In the genomic region with DNA sequence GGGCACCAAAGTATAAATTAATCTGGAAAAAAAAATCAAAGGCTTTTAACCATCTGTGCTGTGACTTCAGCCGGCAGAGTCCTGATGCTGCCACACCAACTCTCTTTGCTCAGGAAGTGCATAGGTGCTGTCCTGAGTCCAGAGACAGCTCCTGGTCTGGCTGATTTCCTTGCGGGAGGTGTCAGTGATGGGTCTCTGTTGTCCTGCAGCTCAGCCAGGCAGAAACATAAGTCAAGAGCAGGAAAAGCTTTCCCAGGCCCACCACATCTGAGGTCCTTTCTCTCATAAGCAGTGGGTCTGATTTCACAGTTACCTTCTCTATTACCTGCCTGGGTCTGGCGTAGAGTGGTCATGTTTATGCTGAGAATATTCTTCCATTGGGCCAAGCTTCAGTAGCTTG, we compare ENCODE assay signal across 15 cellular contexts. TPM values are rescaled to one million over a fixed set of nuclear protein-coding genes. Genes with fewer than 3 reads are reported as not detected.
DNase-seq lines count a peak whose midpoint lies in the region; ATAC-seq and TF ChIP-seq lines count a peak whose summit lies in the region.
"Had no signal": no experiment of that assay in that cellular context is flagged by ENCODE, and none has a peak within 500 bp of the region (broad histone marks: within the 10 kb centered on the region; RNA-seq: fewer than 3 reads in every experiment).

No MANE protein-coding gene starts in this region.

- intact Hi-C loops in PC-3 (cut with micrococcal nuclease) = loop anchor here (5.0 kb wide), 2 partner anchors 143 to 303 kb away; no protein-coding TSS in a partner anchor
- intact Hi-C loops in CD8-positive, alpha-beta T cell (cut with DNase I, micrococcal nuclease) = no loop called here

- CTCF ChIA-PET in SK-N-SH (lab: Yijun Ruan, JAX) = no interaction called here
- CTCF ChIA-PET in PC-3 (lab: Charles Lee) = no interaction called here
- CTCF ChIA-PET in CD8-positive, alpha-beta T cell (lab: Charles Lee) = interaction anchor here (1.0 to 1.5 kb wide), 2 partner anchors 16 to 18 kb away, joined by 3 to 4 read pairs; no protein-coding TSS in a partner anchor

- BruUV-seq in PC-3 (replicated peaks; lab: Mats Ljungman, UMichigan) = no TSS peak

- no peaks in the 10 kb centered on the region for H3K9me3 Mint-ChIP-seq in nephron progenitor cell
- H3K9me3 Mint-ChIP-seq in stimulated activated memory B cell treated with anti-CD40 and anti-IgM and Interleukin-4, amounts not matched to agents 10 μg/mL and 1 μg/mL and 100 μg/mL, for 72 hours = no peaks in the 10 kb centered on the region
- H3K9me3 Mint-ChIP-seq in CD8-positive, alpha-beta T cell = no peaks in the 10 kb centered on the region
- H3K9me3 Mint-ChIP-seq: CD4-positive, alpha-beta T cell; HFFc6 had no signal

- H3K4me2 ChIP-seq in SK-N-SH (no peak overlapping the region), PC-3 (ENCODE audit: low read length) (no peak overlapping the region)
- H3K4me2 ChIP-seq: BLaER1 treated with 17β-estradiol and CSF1 and Interleukin-3, amounts not matched to agents 10 nM and 100 nM had no signal

- peaks cover 8% of the 10 kb centered on the region for H3K27me3 Mint-ChIP-seq in nephron progenitor cell (ENCODE audit: low read depth, poor library complexity)
- no peaks in the 10 kb centered on the region for H3K27me3 Mint-ChIP-seq in stimulated activated memory B cell treated with anti-CD40 and anti-IgM and Interleukin-4, amounts not matched to agents 10 μg/mL and 1 μg/mL and 100 μg/mL, for 72 hours
- H3K27me3 Mint-ChIP-seq in CD8-positive, alpha-beta T cell (ENCODE audit: low read depth) = no peaks in the 10 kb centered on the region
- H3K27me3 Mint-ChIP-seq: CD4-positive, alpha-beta T cell had no signal

- H3K4me1 Mint-ChIP-seq in nephron progenitor cell = peaks cover 15% of the 10 kb centered on the region
- peaks cover 7% of the 10 kb centered on the region for H3K4me1 Mint-ChIP-seq in stimulated activated memory B cell treated with anti-CD40 and anti-IgM and Interleukin-4, amounts not matched to agents 10 μg/mL and 1 μg/mL and 100 μg/mL, for 72 hours
- no peaks in the 10 kb centered on the region for H3K4me1 Mint-ChIP-seq in CD8-positive, alpha-beta T cell (ENCODE audit: low read depth)

- WGBS in SK-N-SH (ENCODE audit: low lambda C conversion rate) = 69% methylated on average over 2 of the region's 3 CpGs

- H3K4me1 ChIP-seq in SK-N-SH (ENCODE audit: control insufficient read depth in 1 of 2, insufficient read depth in 2 of 2, low read depth in 1 of 2, low read length in 1 of 2) (peaks cover 0 to 15% of the 10 kb centered on the region in 2 experiments; a peak in 2 of 4 replicates), PC-3 (ENCODE audit: insufficient read depth, low read length) (peaks cover 29% of the 10 kb centered on the region)
- H3K4me1 ChIP-seq in CD8-positive, alpha-beta T cell (ENCODE audit: insufficient read depth, low read length) = no peaks in the 10 kb centered on the region

- no peak for DNase-seq in SK-N-SH
- DNase-seq in PC-3 = no peak
- DNase-seq in nephron progenitor cell = no peak
- no peak for DNase-seq in CD8-positive, alpha-beta T cell
- DNase-seq in anterior cingulate cortex (lab: John Stamatoyannopoulos, UW) = no peak
- DNase-seq: ACHN; CD4-positive, alpha-beta T cell; GF-D8; HFFc6 had no signal

- TF ChIP-seq CTCF in SK-N-SH (IDR thresholded peaks at IDR 0.05) (no peak), PC-3 (conservative IDR thresholded peaks at IDR 0.05; ENCODE audit: low read depth, low read length) (no peak), nephron progenitor cell (IDR thresholded peaks at IDR 0.05) (no peak)
- no peak for TF ChIP-seq CTCF in CD8-positive, alpha-beta T cell (IDR thresholded peaks at IDR 0.05)

- H3K27ac Mint-ChIP-seq in nephron progenitor cell = peak overlapping the region; percentile 82
- H3K27ac Mint-ChIP-seq in stimulated activated memory B cell treated with anti-CD40 and anti-IgM and Interleukin-4, amounts not matched to agents 10 μg/mL and 1 μg/mL and 100 μg/mL, for 72 hours = peak overlapping the region; percentile 20
- H3K27ac Mint-ChIP-seq in CD8-positive, alpha-beta T cell = no peak overlapping the region
- H3K27ac Mint-ChIP-seq: CD4-positive, alpha-beta T cell had no signal

- ATAC-seq in SK-N-SH treated with all-trans-retinoic acid at 6 μM for 48 hours (no peak), PC-3 (no peak), GM21717 (IDR thresholded peaks at IDR 0.05; ENCODE audit: unreplicated experiment) (no peak)
- ATAC-seq in stimulated activated memory B cell treated with anti-CD40 and anti-IgM and Interleukin-4, amounts not matched to agents 10 μg/mL and 1 μg/mL and 100 μg/mL, for 72 hours = no peak
- ATAC-seq in CD8-positive, alpha-beta T cell = no peak
- ATAC-seq: HepG2 had no signal

- H3K9ac ChIP-seq in SK-N-SH (no peak overlapping the region), PC-3 (ENCODE audit: low read length) (no peak overlapping the region)
- H3K9ac ChIP-seq: BLaER1 treated with 17β-estradiol and CSF1 and Interleukin-3, amounts not matched to agents 10 nM and 100 nM had no signal

- no peaks in the 10 kb centered on the region for H4K20me1 ChIP-seq in SK-N-SH (ENCODE audit: insufficient read depth)
- no peaks in the 10 kb centered on the region for H4K20me1 ChIP-seq in PC-3 (ENCODE audit: low read length)
- H4K20me1 ChIP-seq: BLaER1 treated with 17β-estradiol and CSF1 and Interleukin-3, amounts not matched to agents 10 nM and 100 nM had no signal

- POLR2A ChIA-PET in SK-N-SH (lab: Yijun Ruan, JAX) = no interaction called here
- POLR2A ChIA-PET in PC-3 (lab: Charles Lee; ENCODE audit: unreplicated experiment) = no interaction called here
- POLR2A ChIA-PET in CD8-positive, alpha-beta T cell (lab: Charles Lee) = no interaction called here

- no peaks in the 10 kb centered on the region for H3K79me2 ChIP-seq in SK-N-SH (ENCODE audit: insufficient read depth)
- no peaks in the 10 kb centered on the region for H3K79me2 ChIP-seq in PC-3 (ENCODE audit: low read length)

- TF ChIP-seq EP300 in SK-N-SH (IDR thresholded peaks at IDR 0.05; ENCODE audit: borderline replicate concordance in 1 of 2, low read depth in 1 of 2, low read length in 1 of 2) = no peak

- H3K4me3 Mint-ChIP-seq in nephron progenitor cell = no peak overlapping the region
- H3K4me3 Mint-ChIP-seq in stimulated activated memory B cell treated with anti-CD40 and anti-IgM and Interleukin-4, amounts not matched to agents 10 μg/mL and 1 μg/mL and 100 μg/mL, for 72 hours = no peak overlapping the region
- H3K4me3 Mint-ChIP-seq in CD8-positive, alpha-beta T cell = no peak overlapping the region
- H3K4me3 Mint-ChIP-seq: CD4-positive, alpha-beta T cell had no signal

- no peaks in the 10 kb centered on the region for H3K9me2 ChIP-seq in SK-N-SH
- H3K9me2 ChIP-seq in PC-3 (replicated peaks; ENCODE audit: low read length) = no peaks in the 10 kb centered on the region

- H3K27ac ChIP-seq in SK-N-SH (ENCODE audit: low read depth in 2 of 2, low read length in 1 of 2) (no peak overlapping the region), PC-3 (ENCODE audit: low read length) (peak overlapping the region; percentile 36; the same call in 1 of the 2 replicates)
- no peak overlapping the region for H3K27ac ChIP-seq in CD8-positive, alpha-beta T cell (ENCODE audit: low read depth, low read length)
- H3K27ac ChIP-seq: BLaER1 treated with 17β-estradiol and CSF1 and Interleukin-3, amounts not matched to agents 10 nM and 100 nM had no signal

- H3F3A ChIP-seq in SK-N-SH (replicated peaks; ENCODE audit: insufficient read depth) (peaks cover 15% of the 10 kb centered on the region), PC-3 (ENCODE audit: low read length, unreplicated experiment) (no peaks in the 10 kb centered on the region)

- TF ChIP-seq RAD21 in SK-N-SH (IDR thresholded peaks at IDR 0.05; ENCODE audit: low read length) = no peak

- H3K36me3 Mint-ChIP-seq in nephron progenitor cell (ENCODE audit: low read depth) = no peaks in the 10 kb centered on the region
- no peaks in the 10 kb centered on the region for H3K36me3 Mint-ChIP-seq in stimulated activated memory B cell treated with anti-CD40 and anti-IgM and Interleukin-4, amounts not matched to agents 10 μg/mL and 1 μg/mL and 100 μg/mL, for 72 hours
- no peaks in the 10 kb centered on the region for H3K36me3 Mint-ChIP-seq in CD8-positive, alpha-beta T cell

- H3K9me3 ChIP-seq in SK-N-SH (no peaks in the 10 kb centered on the region), PC-3 (ENCODE audit: low read length) (no peaks in the 10 kb centered on the region)
- H3K9me3 ChIP-seq in CD8-positive, alpha-beta T cell (ENCODE audit: low read length) = no peaks in the 10 kb centered on the region
- H3K9me3 ChIP-seq: BLaER1 treated with 17β-estradiol and CSF1 and Interleukin-3, amounts not matched to agents 10 nM and 100 nM; HAP-1 had no signal

- no peak overlapping the region for H3K4me3 ChIP-seq in SK-N-SH (ENCODE audit: low read depth in 2 of 2, low read length in 1 of 2)
- no peak overlapping the region for H3K4me3 ChIP-seq in PC-3 (ENCODE audit: low read length)
- H3K4me3 ChIP-seq in CD8-positive, alpha-beta T cell (ENCODE audit: low read depth, low read length) = no peak overlapping the region
- H3K4me3 ChIP-seq: BLaER1 treated with 17β-estradiol and CSF1 and Interleukin-3, amounts not matched to agents 10 nM and 100 nM; HAP-1 had no signal

- H3K27me3 ChIP-seq in SK-N-SH (ENCODE audit: insufficient read depth) = no peaks in the 10 kb centered on the region
- no peaks in the 10 kb centered on the region for H3K27me3 ChIP-seq in PC-3 (ENCODE audit: low read length)
- H3K27me3 ChIP-seq in CD8-positive, alpha-beta T cell (ENCODE audit: insufficient read depth, low read length) = no peaks in the 10 kb centered on the region
- H3K27me3 ChIP-seq: BLaER1 treated with 17β-estradiol and CSF1 and Interleukin-3, amounts not matched to agents 10 nM and 100 nM had no signal

- H3K36me3 ChIP-seq in SK-N-SH (replicated peaks in 1 of 2; ENCODE audit: control insufficient read depth in 1 of 2, insufficient read depth in 2 of 2, low read length in 1 of 2) = no peaks in the 10 kb centered on the region
- no peaks in the 10 kb centered on the region for H3K36me3 ChIP-seq in PC-3 (ENCODE audit: low read depth, low read length)
- H3K36me3 ChIP-seq in CD8-positive, alpha-beta T cell (ENCODE audit: insufficient read depth, low read length) = no peaks in the 10 kb centered on the region
- H3K36me3 ChIP-seq: BLaER1 treated with 17β-estradiol and CSF1 and Interleukin-3, amounts not matched to agents 10 nM and 100 nM; HAP-1 had no signal

- peak overlapping the region; percentile 3; the same call in 1 of the 2 replicates for H2AFZ ChIP-seq in SK-N-SH (ENCODE audit: low read depth)
- no peak overlapping the region for H2AFZ ChIP-seq in PC-3 (ENCODE audit: low read length)

TF ChIP-seq in SK-N-SH treated with all-trans-retinoic acid at 6 μM for 48 hours, 23 proteins besides CTCF, POLR2A, EP300 and RAD21:
- TF ChIP-seq ZC3H10 (CRISPR knock-in tag; IDR thresholded peaks at IDR 0.05) (no peak), ZFP3 (CRISPR knock-in tag; IDR thresholded peaks at IDR 0.05) (no peak), ESRRG (CRISPR knock-in tag; IDR thresholded peaks at IDR 0.05) (no peak), ZNF8 (CRISPR knock-in tag; IDR thresholded peaks at IDR 0.05) (no peak)

RNA-seq across cellular contexts. Expression of a gene that starts 19.4 kb away (rescaled TPM):
- 1.1 and 1.6 TPM in 2 replicates for polyA plus RNA-seq in SK-N-SH (2012; rRNA removed)
- 1.2 and 2.0 TPM in 2 replicates for polyA plus RNA-seq in SK-N-SH (2012; cell fraction: cytosol; rRNA removed)
- polyA plus RNA-seq in SK-N-SH (2012; cell fraction: nucleus; rRNA removed) = 1.3 and 1.5 TPM in 2 replicates
- 6.7 and 7.3 TPM in 2 replicates for total RNA-seq in PC-3 (2014; rRNA removed)
- 1 to 10 TPM; 2.5 to 2.7 TPM for total RNA-seq in CD8-positive, alpha-beta T cell
- total RNA-seq: HepG2 had no signal
- polyA plus RNA-seq: HepG2 had no signal
